19 cellular contexts compared by ENCODE assay signal in the genomic region with DNA sequence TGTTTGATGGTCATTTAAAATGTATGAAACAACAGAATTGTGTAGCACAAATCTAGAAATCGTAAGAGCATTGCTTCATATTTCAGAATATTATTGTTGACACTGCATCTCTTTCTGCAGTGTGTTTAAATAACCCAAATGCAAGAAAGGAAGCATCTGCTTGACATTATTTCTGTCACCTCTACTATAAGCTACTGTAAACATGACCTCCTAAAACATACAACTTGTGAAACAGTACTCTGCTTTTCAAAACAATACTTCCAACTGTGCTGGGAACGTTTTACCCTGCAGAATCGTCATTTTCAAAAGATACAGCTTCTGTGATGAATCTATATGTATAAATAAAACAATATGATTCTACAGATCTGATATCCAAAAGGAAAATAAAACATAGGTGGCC.
DNase-seq lines count a peak whose midpoint lies in the region; ATAC-seq and TF ChIP-seq lines count a peak whose summit lies in the region.
"Had no signal": no experiment of that assay in that cellular context is flagged by ENCODE, and none has a peak within 500 bp of the region (broad histone marks: within the 10 kb centered on the region; RNA-seq: fewer than 3 reads in every experiment).

No MANE protein-coding gene starts in this region.

- TF ChIP-seq CTCF in choroid plexus epithelial cell (conservative IDR thresholded peaks at IDR 0.05; ENCODE audit: low read depth, low read length), result no peak
- TF ChIP-seq CTCF in heart right ventricle (IDR thresholded peaks at IDR 0.05), result no peak
- no peak for TF ChIP-seq CTCF in omental fat pad (IDR thresholded peaks at IDR 0.05)
- no peak for TF ChIP-seq CTCF in A673 (conservative IDR thresholded peaks at IDR 0.05; ENCODE audit: low read depth, low read length)

- BruUV-seq in A673 (replicated peaks; lab: Mats Ljungman, UMichigan), result no TSS peak

- no peak for ATAC-seq in heart right ventricle
- ATAC-seq in omental fat pad (ENCODE audit: low FRiP score), result no peak
- ATAC-seq: Panc1 had no signal

- no peak overlapping the region for H3K4me3 ChIP-seq in choroid plexus epithelial cell (ENCODE audit: low read depth, low read length)
- no peak overlapping the region for H3K4me3 ChIP-seq in heart right ventricle
- no peak overlapping the region for H3K4me3 ChIP-seq in A673 (ENCODE audit: low read depth, low read length, poor library complexity, severe bottlenecking)

- peak; percentile 9 for DNase-seq in NCI-H2107 treated with DMSO at 0.1 percent for 48 hours (lab: John Stamatoyannopoulos, UW; ENCODE audit: unreplicated experiment)
- no peak for DNase-seq in NCI-H2107 (lab: John Stamatoyannopoulos, UW)
- DNase-seq in NCI-H69 (lab: John Stamatoyannopoulos, UW), result peak; percentile 76
- DNase-seq in choroid plexus epithelial cell (ENCODE audit: low read depth), result peak; percentile 63
- DNase-seq in lung microvascular endothelial cell (ENCODE audit: low read depth in 2 of 2), result peak; percentile 42 to 51
- no peak for DNase-seq in heart right ventricle
- DNase-seq in omental fat pad (ENCODE audit: low spot score), result no peak
- DNase-seq in A673 (ENCODE audit: low spot score), result no peak
- DNase-seq: 8988T; CD8-positive, alpha-beta memory T cell; EL; GF-D8; NCI-H1417 treated with DMSO at 0.1 percent for 48 hours; NCI-H2171; NCI-H446; NCI-H526; NK-92 treated with Interleukin-12 subunit alpha and Interleukin-12 subunit beta, amount 100 ng/mL, for 24 hours had no signal

- H3K36me3 ChIP-seq in heart right ventricle (no peaks in the 10 kb centered on the region), A673 (ENCODE audit: insufficient read depth, low read length, poor library complexity, severe bottlenecking) (no peaks in the 10 kb centered on the region)

- H3K27ac ChIP-seq in heart right ventricle (no peak overlapping the region), A673 (ENCODE audit: low read depth, low read length, poor library complexity, severe bottlenecking) (no peak overlapping the region)
- H3K27ac ChIP-seq: C4-2B had no signal

- POLR2A ChIA-PET in A673 (lab: Charles Lee; ENCODE audit: low non-redundant PET), result no interaction called here

- H3K27me3 ChIP-seq in heart right ventricle (no peaks in the 10 kb centered on the region), A673 (replicated peaks; ENCODE audit: insufficient read depth, low read depth, low read length, poor library complexity) (no peaks in the 10 kb centered on the region)

- H3K4me1 ChIP-seq in heart right ventricle (no peaks in the 10 kb centered on the region), A673 (ENCODE audit: insufficient read depth, low read length, poor library complexity, severe bottlenecking) (no peaks in the 10 kb centered on the region)

- intact Hi-C loops in heart right ventricle (cut with DNase I) (no loop called here), A673 (cut with micrococcal nuclease; ENCODE audit: unreplicated experiment) (no loop called here)

- CTCF ChIA-PET in A673 (lab: Charles Lee), result no interaction called here

- H3K9me3 ChIP-seq in heart right ventricle, result no peaks in the 10 kb centered on the region
- no peaks in the 10 kb centered on the region for H3K9me3 ChIP-seq in A673 (ENCODE audit: low read depth, low read length, poor library complexity, severe bottlenecking)

- WGBS in heart right ventricle, 2 donors, result 84 to 88% methylated on average over 3 of the region's 3 CpGs

Comparison
In these comparisons a context has a peak if more than half of its experiments do, and no peak if none do; other contexts are left out.
1. DNase-seq: peak in NCI-H2107 treated with DMSO at 0.1 percent for 48 hours (single experiment), NCI-H69 (single experiment), choroid plexus epithelial cell (single experiment) and lung microvascular endothelial cell (2 of 2); none in NCI-H2107 (single experiment), heart right ventricle (0 of 2), omental fat pad (single experiment) and A673 (single experiment).